ENCODE assay signal across 27 cellular contexts in genomic region chrX:17824980-17825379, GRCh38. TPM values are rescaled to one million over a fixed set of nuclear protein-coding genes. Genes with fewer than 3 reads are reported as not detected.
"Had no signal": no experiment of that assay in that cellular context is flagged by ENCODE, and none has a peak within 500 bp of the region (broad histone marks: within the 10 kb centered on the region; RNA-seq: fewer than 3 reads in every experiment).

No MANE protein-coding gene starts in this region.

- H3K27me3 ChIP-seq: colonic mucosa, gastroesophageal sphincter, hepatocyte had no signal

- H3K27ac ChIP-seq: colonic mucosa, dorsolateral prefrontal cortex, gastroesophageal sphincter, heart right ventricle, hepatocyte had no signal

- DNase-seq: activated CD4-positive, alpha-beta memory T cell treated with anti-CD3 and anti-CD28 coated beads, Interleukin-2, amount 10 ng/mL, durations not matched to agents 7 days and 5 days; activated CD4-positive, alpha-beta T cell treated with anti-CD3 and anti-CD28 coated beads for 4 hours; activated CD4-positive, alpha-beta T cell treated with anti-CD3 and anti-CD28 coated beads, Interleukin-2, amount 10 ng/mL, durations not matched to agents 7 days and 5 days; activated CD4-positive, alpha-beta T cell treated with anti-CD3 and anti-CD28 coated beads, Interleukin-2, amount 50 U/mL, for 4 hours; activated CD4-positive, CD25-positive, alpha-beta regulatory T cell; activated CD4-positive, CD25-positive, alpha-beta regulatory T cell treated with anti-CD3 and anti-CD28 coated beads, Interleukin-2, amount 50 U/mL, for 72 hours; activated CD8-positive, alpha-beta memory T cell treated with anti-CD3 and anti-CD28 coated beads, Interleukin-2, amount 50 U/mL, for 48 hours; activated gamma-delta T cell treated with Interleukin-2 at 50 U/mL for 16 hours; activated naive CD4-positive, alpha-beta T cell treated with anti-CD3 and anti-CD28 coated beads, Interleukin-2, amount 50 U/mL, for 16 hours; activated naive CD4-positive, alpha-beta T cell treated with Interleukin-2 at 50 U/mL for 16 hours; activated T-cell treated with anti-CD3 and anti-CD28 coated beads for 4 hours; activated T-cell treated with anti-CD3 and anti-CD28 coated beads, Interleukin-2, amount 50 U/mL, for 24 hours; activated T-cell treated with anti-CD3 and anti-CD28 coated beads, Interleukin-2, amount 50 U/mL, for 72 hours; amniotic stem cell; anterior cingulate cortex; caudate nucleus; colonic mucosa; dorsolateral prefrontal cortex; effector memory CD4-positive, alpha-beta T cell; endodermal cell; foreskin melanocyte; heart right ventricle; T-helper 2 cell had no signal

- H2AFZ ChIP-seq: hepatocyte had no signal

- H3K4me3 ChIP-seq: colonic mucosa, dorsolateral prefrontal cortex, gastroesophageal sphincter, heart right ventricle, hepatocyte had no signal

- H3K79me2 ChIP-seq: hepatocyte had no signal

- H3K4me1 ChIP-seq: colonic mucosa had no signal

- H3K36me3 ChIP-seq: colonic mucosa, gastroesophageal sphincter, heart right ventricle had no signal

RNA-seq across cellular contexts. Expression of gene RAI2, which starts 36.1 kb away (rescaled TPM):
- total RNA-seq: activated CD4-positive, alpha-beta memory T cell treated with anti-CD3 and anti-CD28 coated beads, Interleukin-2, amount 10 ng/mL, durations not matched to agents 7 days and 5 days; bronchial epithelial cell; fibroblast of villous mesenchyme had no signal
